21 cellular contexts compared by ENCODE assay signal in genomic region chr10:47420305-47421056, GRCh38. TPM values are rescaled to one million over a fixed set of nuclear protein-coding genes. Genes with fewer than 3 reads are reported as not detected.
"Had no signal": no experiment of that assay in that cellular context is flagged by ENCODE, and none has a peak within 500 bp of the region (broad histone marks: within the 10 kb centered on the region; RNA-seq: fewer than 3 reads in every experiment).

No MANE protein-coding gene starts in this region.

- H3K36me3 Mint-ChIP-seq: naive thymus-derived CD4-positive, alpha-beta T cell; T-cell had no signal

- H3K27ac ChIP-seq: cardiac muscle cell, heart left ventricle, lower lobe of right lung, suprapubic skin, VCaP had no signal

- H3K4me3 Mint-ChIP-seq: activated CD4-positive, alpha-beta T cell treated with anti-CD3 and anti-CD28 coated beads for 36 hours; activated CD8-positive, alpha-beta T cell treated with anti-CD3 and anti-CD28 coated beads for 36 hours; activated naive CD4-positive, alpha-beta T cell treated with anti-CD3 and anti-CD28 coated beads for 36 hours; naive thymus-derived CD4-positive, alpha-beta T cell; T-cell had no signal

- ATAC-seq: activated CD4-positive, alpha-beta T cell treated with anti-CD3 and anti-CD28 coated beads for 36 hours; activated CD8-positive, alpha-beta T cell treated with anti-CD3 and anti-CD28 coated beads for 36 hours; naive thymus-derived CD4-positive, alpha-beta T cell; sciatic nerve; stimulated activated naive CD8-positive, alpha-beta T cell treated with anti-CD3 and anti-CD28 coated beads, Interleukin-15, Interleukin-2, amounts not matched to agents 100 U/mL and 50 U/mL, for 24 hours; T-cell had no signal

- H3K4me1 ChIP-seq: heart left ventricle, lower lobe of right lung, suprapubic skin had no signal

- H3K4me3 ChIP-seq: cardiac muscle cell, heart left ventricle, lower lobe of right lung, suprapubic skin had no signal

- H3K9me3 ChIP-seq: heart left ventricle, lower lobe of right lung, suprapubic skin had no signal

- FAIRE-seq: colon, endothelial cell of umbilical vein, frontal cortex had no signal

- DNase-seq: activated CD4-positive, alpha-beta T cell treated with anti-CD3 and anti-CD28 coated beads for 36 hours; activated CD8-positive, alpha-beta memory T cell treated with anti-CD3 and anti-CD28 coated beads, Interleukin-2, amount 50 U/mL, for 48 hours; activated CD8-positive, alpha-beta T cell treated with anti-CD3 and anti-CD28 coated beads for 36 hours; activated naive CD4-positive, alpha-beta T cell treated with anti-CD3 and anti-CD28 coated beads for 36 hours; heart left ventricle; lower lobe of right lung; naive thymus-derived CD4-positive, alpha-beta T cell; occipital lobe; stimulated activated CD4-positive, alpha-beta T cell treated with anti-CD3 and anti-CD28 coated beads, Interleukin-4, amount 100 ng/mL, for 1 hour; stimulated activated CD8-positive, alpha-beta memory T cell treated with anti-CD3 and anti-CD28 coated beads, Interleukin-4, amount 100 ng/mL, for 48 hours; stimulated activated naive CD8-positive, alpha-beta T cell treated with anti-CD3 and anti-CD28 coated beads, Interleukin-15, Interleukin-2, amounts not matched to agents 100 U/mL and 50 U/mL, for 24 hours; T-cell had no signal

- H3K36me3 ChIP-seq: cardiac muscle cell, heart left ventricle, lower lobe of right lung, suprapubic skin had no signal

- H3K27ac Mint-ChIP-seq: activated CD4-positive, alpha-beta T cell treated with anti-CD3 and anti-CD28 coated beads for 36 hours; activated CD8-positive, alpha-beta T cell treated with anti-CD3 and anti-CD28 coated beads for 36 hours; activated naive CD4-positive, alpha-beta T cell treated with anti-CD3 and anti-CD28 coated beads for 36 hours; naive thymus-derived CD4-positive, alpha-beta T cell; T-cell had no signal

- H3K4me1 Mint-ChIP-seq: activated CD4-positive, alpha-beta T cell treated with anti-CD3 and anti-CD28 coated beads for 36 hours; naive thymus-derived CD4-positive, alpha-beta T cell; T-cell had no signal

- H3K27me3 Mint-ChIP-seq: activated CD4-positive, alpha-beta T cell treated with anti-CD3 and anti-CD28 coated beads for 36 hours; activated CD8-positive, alpha-beta T cell treated with anti-CD3 and anti-CD28 coated beads for 36 hours had no signal

- H3K9me3 Mint-ChIP-seq: activated CD8-positive, alpha-beta T cell treated with anti-CD3 and anti-CD28 coated beads for 36 hours; activated naive CD4-positive, alpha-beta T cell treated with anti-CD3 and anti-CD28 coated beads for 36 hours; naive thymus-derived CD4-positive, alpha-beta T cell; T-cell had no signal

- H3K27me3 ChIP-seq: cardiac muscle cell, heart left ventricle, suprapubic skin had no signal

RNA-seq across cellular contexts. Expression of gene ZNF488, which starts 36.4 kb away (rescaled TPM):
- total RNA-seq: fibroblast of lung; naive thymus-derived CD4-positive, alpha-beta T cell; pulmonary artery endothelial cell; T-cell had no signal
